Comparison of ENCODE assay signal across 1 cellular context in the genomic region with DNA sequence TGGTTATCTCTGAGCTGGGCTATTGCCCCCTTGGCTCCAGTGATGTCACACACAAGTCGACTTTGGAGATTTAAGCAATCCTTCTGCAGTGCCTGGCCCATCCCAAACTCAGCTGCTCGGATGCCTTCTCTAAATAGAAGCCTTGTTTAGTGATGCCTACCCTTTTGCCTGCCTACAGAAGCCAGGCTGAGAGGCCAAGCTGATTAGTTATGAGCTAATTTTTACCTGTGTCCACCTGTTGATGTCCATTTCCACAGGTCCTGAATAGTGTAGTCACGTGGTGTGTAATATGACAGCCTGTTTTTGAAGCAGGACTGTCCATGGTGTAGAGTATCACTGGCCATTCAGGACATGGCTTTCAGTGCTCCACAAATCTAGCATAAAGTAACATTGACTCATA.
TF ChIP-seq lines count a peak whose summit lies in the region.

No MANE protein-coding gene starts in this region.

TF ChIP-seq in K562, 482 proteins besides CTCF, POLR2A, EP300 and RAD21 (continued from another document):
- TF ChIP-seq USF1 (CRISPR knock-in tag; IDR thresholded peaks at IDR 0.05) (peak; percentile 16; the same call in 1 of the 2 replicates), MAFF (IDR thresholded peaks at IDR 0.05; ENCODE audit: low read length) (no peak), NFIC (IDR thresholded peaks at IDR 0.05) (no peak), RBM22 (IDR thresholded peaks at IDR 0.05; ENCODE audit: low read depth, low read length, poor library complexity, severe bottlenecking) (no peak), BRD9 (IDR thresholded peaks at IDR 0.05; ENCODE audit: low read depth, partially characterized antibody) (no peak), CLOCK (CRISPR knock-in tag; IDR thresholded peaks at IDR 0.05; ENCODE audit: borderline replicate concordance) (no peak), KDM1A (IDR thresholded peaks at IDR 0.05) (no peak)
- TF ChIP-seq, protein P1, sequence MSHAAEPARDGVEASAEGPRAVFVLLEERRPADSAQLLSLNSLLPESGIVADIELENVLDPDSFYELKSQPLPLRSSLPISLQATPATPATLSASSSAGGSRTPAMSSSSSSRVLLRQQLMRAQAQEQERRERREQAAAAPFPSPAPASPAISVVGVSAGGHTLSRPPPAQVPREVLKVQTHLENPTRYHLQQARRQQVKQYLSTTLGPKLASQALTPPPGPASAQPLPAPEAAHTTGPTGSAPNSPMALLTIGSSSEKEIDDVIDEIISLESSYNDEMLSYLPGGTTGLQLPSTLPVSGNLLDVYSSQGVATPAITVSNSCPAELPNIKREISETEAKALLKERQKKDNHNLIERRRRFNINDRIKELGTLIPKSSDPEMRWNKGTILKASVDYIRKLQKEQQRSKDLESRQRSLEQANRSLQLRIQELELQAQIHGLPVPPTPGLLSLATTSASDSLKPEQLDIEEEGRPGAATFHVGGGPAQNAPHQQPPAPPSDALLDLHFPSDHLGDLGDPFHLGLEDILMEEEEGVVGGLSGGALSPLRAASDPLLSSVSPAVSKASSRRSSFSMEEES (CRISPR knock-in tag; IDR thresholded peaks at IDR 0.05), result peak; percentile 81
TF ChIP-seq in K562: peak in this region for 2.
